In the genomic region with DNA sequence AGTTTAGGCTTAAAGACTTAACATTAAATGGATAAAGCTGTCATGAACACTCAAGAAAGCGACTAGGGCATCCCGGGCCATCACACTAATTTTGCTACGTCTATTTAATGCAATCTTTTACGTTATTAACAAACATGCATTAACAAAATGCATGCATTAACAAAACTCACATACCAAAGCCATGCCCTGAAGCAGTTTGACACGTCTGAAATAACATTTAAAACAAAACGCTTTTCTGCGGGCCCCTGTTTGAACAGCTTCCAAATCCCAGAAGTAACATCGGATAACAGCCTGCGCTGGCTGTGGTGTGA, we compare ENCODE assay signal across 1 cellular context.
TF ChIP-seq lines count a peak whose summit lies in the region.

No MANE protein-coding gene starts in this region.

TF ChIP-seq in H1, 55 proteins besides CTCF, POLR2A, EP300 and RAD21:
- TF ChIP-seq NANOG (IDR thresholded peaks at IDR 0.05; ENCODE audit: insufficient read depth, low read depth, low read length, poor library complexity, severe bottlenecking) (no peak), JUND (IDR thresholded peaks at IDR 0.05; ENCODE audit: low read length) (no peak), PHF8 (conservative IDR thresholded peaks at IDR 0.05; ENCODE audit: low read depth, low read length) (0 out of 2 replicates have a peak, but pooled peaks have one; percentile 2)
